Comparison of ENCODE assay signal across 9 cellular contexts in genomic region chrX:52345402-52345801, GRCh38. TPM values are rescaled to one million over a fixed set of nuclear protein-coding genes. Genes with fewer than 3 reads are reported as not detected.
DNase-seq lines count a peak whose midpoint lies in the region; ATAC-seq, FAIRE-seq and TF ChIP-seq lines count a peak whose summit lies in the region.
"Not testable (repeated sequence)": the region's sequence is repeated elsewhere in the genome, so short reads cannot be mapped to it uniquely, and the experiment has no call there.
"Had no signal": no experiment of that assay in that cellular context is flagged by ENCODE, and none has a peak within 500 bp of the region (broad histone marks: within the 10 kb centered on the region; RNA-seq: fewer than 3 reads in every experiment).

No MANE protein-coding gene starts in this region.

- not testable (repeated sequence) for H3K27ac ChIP-seq in endothelial cell of umbilical vein (ENCODE audit: insufficient read depth, low read depth, low read length); left lung

- POLR2A ChIA-PET in BJ (lab: Charles Lee); endothelial cell of umbilical vein (lab: Charles Lee): not testable (repeated sequence)

- H3K9ac ChIP-seq in endothelial cell of umbilical vein (replicated peaks; ENCODE audit: extremely low read depth, insufficient read depth, low read length), result not testable (repeated sequence)

- H3K4me2 ChIP-seq in endothelial cell of umbilical vein (ENCODE audit: insufficient read depth, low read length), result not testable (repeated sequence)

- not testable (repeated sequence) for H3K9me1 ChIP-seq in endothelial cell of umbilical vein (replicated peaks; ENCODE audit: control insufficient read depth, extremely low read depth, insufficient read depth, low read length)

- H3K36me3 ChIP-seq in BJ (ENCODE audit: control insufficient read depth, insufficient read depth, low read length); endothelial cell of umbilical vein (ENCODE audit: control insufficient read depth in 2 of 2, extremely low read depth in 1 of 2, insufficient read depth in 2 of 2, low read length in 2 of 2); left lung: not testable (repeated sequence)

- H2AFZ ChIP-seq in endothelial cell of umbilical vein (ENCODE audit: low read depth, low read length), result not testable (repeated sequence)

- H3K4me3 ChIP-seq in BJ (ENCODE audit: low read depth, low read length); Jurkat, Clone E6-1 (ENCODE audit: low read length); endothelial cell of umbilical vein (replicated peaks in 1 of 3; ENCODE audit: insufficient read depth in 1 of 3, low read depth in 1 of 3, low read length in 3 of 3); left lung: not testable (repeated sequence)

- dilution Hi-C loops in endothelial cell of umbilical vein (cut with MboI; ENCODE audit: extremely low pct_ligation_motif_present, low sequenced_read_pairs), result not testable (repeated sequence)

- not testable (repeated sequence) for H3K9me3 ChIP-seq in endothelial cell of umbilical vein (replicated peaks; ENCODE audit: control insufficient read depth, insufficient read depth, low read length); left lung

- not testable (repeated sequence) for DNase-seq in BJ (ENCODE audit: low read depth); left lung
- DNase-seq in Jurkat, Clone E6-1 (ENCODE audit: low read depth, low spot score), result peak; percentile 32
- DNase-seq in RPMI8226, result peak; percentile 44
- peak; percentile 42 for DNase-seq in activated T-cell treated with anti-CD3 and anti-CD28 coated beads for 48 hours (ENCODE audit: low read depth)
- DNase-seq in endothelial cell of umbilical vein (ENCODE audit: low read depth, low spot score), result peak; percentile 14
- DNase-seq in stimulated activated CD4-positive, alpha-beta T cell treated with anti-CD3 and anti-CD28 coated beads, Interleukin-2, amount 100 ng/mL, for 24 hours, result peak; percentile 45 to 68

- FAIRE-seq in endothelial cell of umbilical vein (lab: Jason Lieb, UNC), result peak; percentile 77

- H4K20me1 ChIP-seq in endothelial cell of umbilical vein (replicated peaks; ENCODE audit: control insufficient read depth, extremely low read depth, insufficient read depth, low read length), result not testable (repeated sequence)

- H3K79me2 ChIP-seq in endothelial cell of umbilical vein (ENCODE audit: control insufficient read depth, insufficient read depth, low read length), result not testable (repeated sequence)

- not testable (repeated sequence) for H3K27me3 ChIP-seq in BJ (ENCODE audit: control insufficient read depth, insufficient read depth, low read length); endothelial cell of umbilical vein (ENCODE audit: control insufficient read depth in 2 of 2, insufficient read depth in 2 of 2, low read length in 2 of 2); left lung

- TF ChIP-seq CTCF in BJ (IDR thresholded peaks at IDR 0.05; ENCODE audit: insufficient read depth, low read depth, low read length), result peak; percentile 57
- TF ChIP-seq CTCF in endothelial cell of umbilical vein (IDR thresholded peaks at IDR 0.05; ENCODE audit: extremely low read depth in 1 of 2, insufficient read depth in 1 of 2, low read depth in 1 of 2, low read length in 2 of 2), result peak; percentile 32 to 47
- peak; percentile 43 to 44 for TF ChIP-seq CTCF in left lung (IDR thresholded peaks at IDR 0.05)

- CTCF ChIA-PET in BJ (lab: Yijun Ruan, JAX) (interaction anchor here (0.6 to 1.4 kb wide), 3 partner anchors 10 to 1133 kb away, joined by 3 to 4 read pairs (median 4); no protein-coding TSS in a partner anchor), endothelial cell of umbilical vein (lab: Charles Lee) (interaction anchor here (1.1 to 1.7 kb wide), 3 partner anchors 13 to 1263 kb away, joined by 3 read pairs; no protein-coding TSS in a partner anchor)

- peak; percentile 69 for ATAC-seq in GM18870 (IDR thresholded peaks at IDR 0.05; ENCODE audit: unreplicated experiment)
- ATAC-seq in left lung, result peak; percentile 83

- not testable (repeated sequence) for TF ChIP-seq POLR2A in endothelial cell of umbilical vein (IDR thresholded peaks at IDR 0.05; ENCODE audit: low read depth, low read length)

- intact Hi-C loops in endothelial cell of umbilical vein (cut with micrococcal nuclease); left lung (cut with DNase I): not testable (repeated sequence)

- H3K4me1 ChIP-seq in endothelial cell of umbilical vein (ENCODE audit: control insufficient read depth, extremely low read depth, insufficient read depth, low read length); left lung: not testable (repeated sequence)

- BruUV-seq in endothelial cell of umbilical vein (replicated peaks; lab: Mats Ljungman, UMichigan), result not testable (repeated sequence)

RNA-seq across cellular contexts. Expression of gene XAGE2, which starts 23.4 kb away (rescaled TPM):
- polyA plus RNA-seq in BJ (2011; rRNA removed), result not detected in 2 replicates
- not detected in 2 replicates for polyA minus RNA-seq in BJ (2011; rRNA and poly(A)+ RNA removed)
- not detected for polyA plus RNA-seq in Jurkat, Clone E6-1 (2012; ENCODE audit: insufficient read depth, insufficient read length)
- not detected in 2 replicates for total RNA-seq in endothelial cell of umbilical vein
- polyA plus RNA-seq in endothelial cell of umbilical vein, result not detected in 2 replicates
- polyA plus RNA-seq in endothelial cell of umbilical vein (2011; cell fraction: cytosol; rRNA removed), result not detected in 2 replicates
- polyA plus RNA-seq in endothelial cell of umbilical vein (2011; cell fraction: nucleus; rRNA removed), result not detected in 2 replicates
- not detected in 2 replicates for polyA plus RNA-seq in endothelial cell of umbilical vein (2012)
- not detected in 2 replicates for polyA minus RNA-seq in endothelial cell of umbilical vein
- polyA minus RNA-seq in endothelial cell of umbilical vein (2011; cell fraction: cytosol; rRNA and poly(A)+ RNA removed), result not detected
- not detected in 2 replicates for polyA minus RNA-seq in endothelial cell of umbilical vein (2011; cell fraction: nucleus; rRNA and poly(A)+ RNA removed)
- 1 to 10 TPM in 1 of 2 donors, under 1 TPM in 1; 0.65 to 3.1 TPM for total RNA-seq in left lung
- total RNA-seq: cardiac septum had no signal
